9 cellular contexts compared by ENCODE assay signal in genomic region chr1:13469343-13469742, GRCh38. TPM values are rescaled to one million over a fixed set of nuclear protein-coding genes. Genes with fewer than 3 reads are reported as not detected.
DNase-seq lines count a peak whose midpoint lies in the region; ATAC-seq and TF ChIP-seq lines count a peak whose summit lies in the region.
"Had no signal": no experiment of that assay in that cellular context is flagged by ENCODE, and none has a peak within 500 bp of the region (broad histone marks: within the 10 kb centered on the region; RNA-seq: fewer than 3 reads in every experiment).

No MANE protein-coding gene starts in this region.

- no peak overlapping the region for H2AFZ ChIP-seq in H9 (ENCODE audit: low read length)

- H3K4me2 ChIP-seq in H9 (ENCODE audit: insufficient read depth, insufficient read length, low read length): no peak overlapping the region

- no peak overlapping the region for H3K14ac ChIP-seq in H9 (ENCODE audit: insufficient read depth, low read length)

- no peak overlapping the region for H2BK20ac ChIP-seq in H9 (ENCODE audit: low read depth, low read length, poor library complexity, severe bottlenecking)

- no peak overlapping the region for H3K4ac ChIP-seq in H9 (ENCODE audit: low read depth, low read length)

- H3K27me3 ChIP-seq in H9 (ENCODE audit: insufficient read depth, low read length): no peaks in the 10 kb centered on the region

- H3K23me2 ChIP-seq in H9 (ENCODE audit: insufficient read length, low read depth, low read length, poor library complexity, severe bottlenecking): no peaks in the 10 kb centered on the region

- no peak overlapping the region for H3K9ac ChIP-seq in H9 (ENCODE audit: extremely low read depth, insufficient read length, low read length)

- no peak overlapping the region for H3K23ac ChIP-seq in H9 (ENCODE audit: insufficient read length, low read depth, low read length)

- H4K20me1 ChIP-seq in H9 (ENCODE audit: control insufficient read depth, insufficient read depth, insufficient read length): no peaks in the 10 kb centered on the region

- WGBS in H9 (ENCODE audit: extremely low coverage, insufficient read length, low lambda C conversion rate): no CpG with 5 or more reads among the region's 5 CpGs

- no peak overlapping the region for H3K56ac ChIP-seq in H9 (ENCODE audit: insufficient read length, low read depth, low read length)

- H3T11ph ChIP-seq in H9 (ENCODE audit: low read length): no peak overlapping the region

- ATAC-seq in SK-N-SH treated with all-trans-retinoic acid at 6 μM for 48 hours (peak; percentile 35; the same call in 1 of the 3 replicates), GM21367 (IDR thresholded peaks at IDR 0.05; ENCODE audit: unreplicated experiment) (no peak)
- ATAC-seq in activated CD4-positive, CD25-positive, alpha-beta regulatory T cell treated with anti-CD3 and anti-CD28 coated beads, Interleukin-2, amount 50 U/mL, for 24 hours: no peak
- ATAC-seq: stimulated activated naive CD8-positive, alpha-beta T cell treated with anti-CD3 and anti-CD28 coated beads, Interleukin-15, amount 100 ng/mL, for 72 hours had no signal

- H3K36me3 Mint-ChIP-seq in H9 (ENCODE audit: insufficient read depth in 1 of 3, low read depth in 3 of 3): no peaks in the 10 kb centered on the region

- H2BK120ac ChIP-seq in H9 (ENCODE audit: low read depth, low read length, poor library complexity, severe bottlenecking): no peak overlapping the region

- no peak overlapping the region for H4K91ac ChIP-seq in H9 (ENCODE audit: insufficient read length, low read depth, low read length)

- peaks cover 7% of the 10 kb centered on the region for H3K27me3 Mint-ChIP-seq in H9 (ENCODE audit: low read depth)

- no peak overlapping the region for H3K4me3 Mint-ChIP-seq in H9
- H3K4me3 Mint-ChIP-seq: stimulated activated naive CD8-positive, alpha-beta T cell treated with anti-CD3 and anti-CD28 coated beads, Interleukin-15, amount 100 ng/mL, for 72 hours had no signal

- H4K8ac ChIP-seq in H9 (replicated peaks; ENCODE audit: insufficient read length, low read depth, low read length): no peak overlapping the region

- H3K4me1 ChIP-seq in H9 (ENCODE audit: insufficient read depth, low read length): no peaks in the 10 kb centered on the region; the same call in 1 of the 2 replicates

- H3K18ac ChIP-seq in H9 (ENCODE audit: insufficient read length, low read depth, low read length): no peak overlapping the region

- TF ChIP-seq CTCF in H9 (conservative IDR thresholded peaks at IDR 0.05): peak; percentile 49; the same call in 2 of the 3 replicates

- H3K9me3 Mint-ChIP-seq in H9: peaks cover 0 to 67% of the 10 kb centered on the region in 2 experiments; a peak in 2 of 5 replicates
- H3K9me3 Mint-ChIP-seq: stimulated activated naive CD8-positive, alpha-beta T cell treated with anti-CD3 and anti-CD28 coated beads, Interleukin-15, amount 100 ng/mL, for 72 hours had no signal

- H2AK5ac ChIP-seq in H9 (ENCODE audit: insufficient read length, low read length): no peak overlapping the region

- no peak overlapping the region for H4K5ac ChIP-seq in H9 (ENCODE audit: insufficient read length, low read depth, low read length)

- DNase-seq in ELF-1 (ENCODE audit: low read depth, low spot score) (peak; percentile 10), H9 (peak; percentile 34), kidney tubule cell (ENCODE audit: low spot score) (peak; percentile 6), amniotic stem cell (lab: John Stamatoyannopoulos, UW) (no peak), NCI-H1694 treated with DMSO at 0.1 percent for 48 hours (lab: John Stamatoyannopoulos, UW) (no peak)
- DNase-seq: stimulated activated naive CD8-positive, alpha-beta T cell treated with anti-CD3 and anti-CD28 coated beads, Interleukin-15, amount 100 ng/mL, for 72 hours had no signal

- no peak overlapping the region for H3K27ac ChIP-seq in H9 (ENCODE audit: insufficient read length, low read depth, low read length)

- H3K79me1 ChIP-seq in H9 (ENCODE audit: insufficient read depth, low read depth, low read length, poor library complexity, severe bottlenecking): no peaks in the 10 kb centered on the region

- no peak overlapping the region for H2BK5ac ChIP-seq in H9 (ENCODE audit: insufficient read length, low read length)

- H2BK12ac ChIP-seq in H9 (ENCODE audit: insufficient read length, low read depth, low read length): no peak overlapping the region

- H2BK15ac ChIP-seq in H9 (ENCODE audit: low read depth, low read length): no peak overlapping the region

- H3K79me2 ChIP-seq in H9 (ENCODE audit: insufficient read depth, low read length): no peaks in the 10 kb centered on the region

- no peaks in the 10 kb centered on the region for H3K4me1 Mint-ChIP-seq in H9
- H3K4me1 Mint-ChIP-seq: stimulated activated naive CD8-positive, alpha-beta T cell treated with anti-CD3 and anti-CD28 coated beads, Interleukin-15, amount 100 ng/mL, for 72 hours had no signal

- H3K27ac Mint-ChIP-seq in H9: no peak overlapping the region; a peak in 1 of 7 replicates
- H3K27ac Mint-ChIP-seq: stimulated activated naive CD8-positive, alpha-beta T cell treated with anti-CD3 and anti-CD28 coated beads, Interleukin-15, amount 100 ng/mL, for 72 hours had no signal

- no peaks in the 10 kb centered on the region for H3K9me3 ChIP-seq in H9 (ENCODE audit: control insufficient read depth, low read depth, low read length)

TF ChIP-seq in SK-N-SH treated with all-trans-retinoic acid at 6 μM for 48 hours, 23 proteins besides CTCF, POLR2A, EP300 and RAD21:
- TF ChIP-seq TCF4 (CRISPR knock-in tag; IDR thresholded peaks at IDR 0.05; ENCODE audit: borderline replicate concordance): no peak
- no peak for TF ChIP-seq CREB5 (CRISPR knock-in tag; IDR thresholded peaks at IDR 0.05; ENCODE audit: low read depth)
- TF ChIP-seq PATZ1 (CRISPR knock-in tag; IDR thresholded peaks at IDR 0.05; ENCODE audit: borderline replicate concordance): no peak
- TF ChIP-seq CSRNP3 (CRISPR knock-in tag; IDR thresholded peaks at IDR 0.05): no peak
- TF ChIP-seq POU6F1 (CRISPR knock-in tag; IDR thresholded peaks at IDR 0.05; ENCODE audit: borderline replicate concordance, low read depth): no peak
TF ChIP-seq in SK-N-SH treated with all-trans-retinoic acid at 6 μM for 48 hours: peak in this region for 0.

RNA-seq across cellular contexts. Expression of gene LRRC38, which starts 44.5 kb away (rescaled TPM):
- total RNA-seq in H9 (2021): 0.72 and 0.86 TPM in 2 replicates

RNA-seq across cellular contexts. Expression of gene PRAMEF20, which starts 59.1 kb away (rescaled TPM):
- not detected in 2 replicates for total RNA-seq in H9 (2021)

Comparison
In these comparisons a context has a peak if more than half of its experiments do, and no peak if none do; other contexts are left out.
1. DNase-seq: peak in ELF-1 (single experiment), H9 (single experiment) and kidney tubule cell (single experiment); none in amniotic stem cell (single experiment) and NCI-H1694 treated with DMSO at 0.1 percent for 48 hours (single experiment).